ENCODE assay signal across 8 cellular contexts in the genomic region with DNA sequence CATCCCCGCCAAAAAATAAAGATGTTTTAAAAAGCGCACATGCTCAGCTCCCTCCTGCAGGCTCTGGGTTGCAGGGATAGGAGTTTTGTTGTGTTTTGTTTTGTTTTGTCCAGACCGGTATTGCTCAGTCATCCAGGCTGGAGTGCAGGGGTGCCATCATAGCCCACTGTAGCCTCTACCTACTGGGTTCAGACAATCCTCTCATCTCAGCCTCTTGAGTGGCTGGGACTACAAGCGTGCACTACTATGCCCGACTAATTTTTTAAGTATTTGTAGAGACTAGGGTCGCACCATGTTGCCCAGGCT. TPM values are rescaled to one million over a fixed set of nuclear protein-coding genes. Genes with fewer than 3 reads are reported as not detected.
DNase-seq lines count a peak whose midpoint lies in the region; ATAC-seq and TF ChIP-seq lines count a peak whose summit lies in the region.

No MANE protein-coding gene starts in this region.

- peaks cover 47% of the 10 kb centered on the region for H3K79me2 ChIP-seq in SU-DHL-6 (ENCODE audit: insufficient read depth, low read length)
- peaks cover 23% of the 10 kb centered on the region for H3K79me2 ChIP-seq in hepatocyte

- H3K4me3 ChIP-seq in SU-DHL-6 (ENCODE audit: insufficient read depth, low read length, poor library complexity, severe bottlenecking) (peak overlapping the region; percentile 88), hepatocyte (peak overlapping the region; percentile 60)

- H3K27me3 ChIP-seq in SU-DHL-6 (ENCODE audit: low read length) (no peaks in the 10 kb centered on the region), hepatocyte (no peaks in the 10 kb centered on the region)

- H2AFZ ChIP-seq in SU-DHL-6 (ENCODE audit: low read depth, low read length, severe bottlenecking): peak overlapping the region; percentile 92
- H2AFZ ChIP-seq in hepatocyte: peak overlapping the region; percentile 80

- peaks cover 6% of the 10 kb centered on the region for H3K4me1 ChIP-seq in hepatocyte (ENCODE audit: insufficient read depth)

- TF ChIP-seq CTCF in SU-DHL-6 (IDR thresholded peaks at IDR 0.05; ENCODE audit: insufficient read depth, low read length, poor library complexity, severe bottlenecking): no peak
- no peak for TF ChIP-seq CTCF in hepatocyte (IDR thresholded peaks at IDR 0.05; ENCODE audit: poor library complexity)

- H3K27me3 Mint-ChIP-seq in stimulated activated memory B cell treated with anti-CD40 and anti-IgM and Interleukin-4, amounts not matched to agents 10 μg/mL and 1 μg/mL and 100 μg/mL, for 72 hours: no peaks in the 10 kb centered on the region

- peak overlapping the region; percentile 93 for H3K4me2 ChIP-seq in SU-DHL-6 (ENCODE audit: low read depth, low read length, poor library complexity, severe bottlenecking)
- H3K4me2 ChIP-seq in hepatocyte: peak overlapping the region; percentile 75

- 26% methylated on average over 6 of the region's 6 CpGs for WGBS in hepatocyte (ENCODE audit: low lambda C conversion rate, missing lambda C conversion rate)

- H3K4me3 Mint-ChIP-seq in stimulated activated memory B cell treated with anti-CD40 and anti-IgM and Interleukin-4, amounts not matched to agents 10 μg/mL and 1 μg/mL and 100 μg/mL, for 72 hours: peak overlapping the region; percentile 89

- peak overlapping the region; percentile 16; the same call in 1 of the 2 replicates for H3K27ac ChIP-seq in SU-DHL-6 (ENCODE audit: low read depth, low read length)
- H3K27ac ChIP-seq in hepatocyte: no peak overlapping the region

- no peak for ATAC-seq in stimulated activated memory B cell treated with anti-CD40 and anti-IgM and Interleukin-4, amounts not matched to agents 10 μg/mL and 1 μg/mL and 100 μg/mL, for 72 hours
- no peak for ATAC-seq in GM21515 (IDR thresholded peaks at IDR 0.05; ENCODE audit: unreplicated experiment)

- H3K36me3 ChIP-seq in SU-DHL-6 (ENCODE audit: low read length): no peaks in the 10 kb centered on the region
- H3K36me3 ChIP-seq in hepatocyte (replicated peaks; ENCODE audit: insufficient read depth, low read depth): no peaks in the 10 kb centered on the region

- DNase-seq in NCI-H1694 (lab: John Stamatoyannopoulos, UW): peak; percentile 10
- no peak for DNase-seq in NCI-H1694 treated with DMSO at 0.1 percent for 48 hours (lab: John Stamatoyannopoulos, UW)
- DNase-seq in hepatocyte (ENCODE audit: low spot score): no peak
- no peak for DNase-seq in NCI-H510A treated with DMSO at 0.1 percent for 48 hours (lab: John Stamatoyannopoulos, UW)
- no peak for DNase-seq in stimulated activated CD4-positive, alpha-beta T cell treated with anti-CD3 and anti-CD28 coated beads, Interleukin-15, amount 100 ng/mL, for 24 hours

- H3K27ac Mint-ChIP-seq in stimulated activated memory B cell treated with anti-CD40 and anti-IgM and Interleukin-4, amounts not matched to agents 10 μg/mL and 1 μg/mL and 100 μg/mL, for 72 hours: peak overlapping the region; percentile 88

- H3K9me2 ChIP-seq in SU-DHL-6 (replicated peaks; ENCODE audit: insufficient read depth, low read length) (no peaks in the 10 kb centered on the region), hepatocyte (replicated peaks; ENCODE audit: insufficient read depth) (no peaks in the 10 kb centered on the region)

- no peaks in the 10 kb centered on the region for H3K9me3 ChIP-seq in SU-DHL-6 (ENCODE audit: insufficient read depth, low read length)
- H3K9me3 ChIP-seq in hepatocyte (ENCODE audit: low read depth): no peaks in the 10 kb centered on the region

- 0 out of 2 replicates have a peak, but pooled peaks cover 4% of the 10 kb centered on the region for H3F3A ChIP-seq in SU-DHL-6 (ENCODE audit: insufficient read depth)

- H4K20me1 ChIP-seq in SU-DHL-6 (ENCODE audit: low read depth, low read length) (no peaks in the 10 kb centered on the region), hepatocyte (ENCODE audit: insufficient read depth, poor library complexity, severe bottlenecking) (no peaks in the 10 kb centered on the region)

- peaks cover 22% of the 10 kb centered on the region for H3K4me1 Mint-ChIP-seq in stimulated activated memory B cell treated with anti-CD40 and anti-IgM and Interleukin-4, amounts not matched to agents 10 μg/mL and 1 μg/mL and 100 μg/mL, for 72 hours

- no peaks in the 10 kb centered on the region for H3K36me3 Mint-ChIP-seq in stimulated activated memory B cell treated with anti-CD40 and anti-IgM and Interleukin-4, amounts not matched to agents 10 μg/mL and 1 μg/mL and 100 μg/mL, for 72 hours

- H3K9me3 Mint-ChIP-seq in stimulated activated memory B cell treated with anti-CD40 and anti-IgM and Interleukin-4, amounts not matched to agents 10 μg/mL and 1 μg/mL and 100 μg/mL, for 72 hours: no peaks in the 10 kb centered on the region

- peak overlapping the region; percentile 82 for H3K9ac ChIP-seq in SU-DHL-6 (ENCODE audit: low read length)

RNA-seq across cellular contexts. Expression of a gene that starts 0.7 kb away (rescaled TPM):
- 39.8 and 44.3 TPM in 2 replicates for total RNA-seq in hepatocyte
- 17.0 and 20.4 TPM in 2 replicates for polyA plus RNA-seq in hepatocyte
